In genomic region chr11:4018641-4019040, GRCh38 we compare ENCODE assay signal across 24 cellular contexts.
DNase-seq lines count a peak whose midpoint lies in the region; ATAC-seq and TF ChIP-seq lines count a peak whose summit lies in the region.
"Had no signal": no experiment of that assay in that cellular context is flagged by ENCODE, and none has a peak within 500 bp of the region (broad histone marks: within the 10 kb centered on the region; RNA-seq: fewer than 3 reads in every experiment).

No MANE protein-coding gene starts in this region.

- H3K9me3 ChIP-seq in upper lobe of right lung, result no peaks in the 10 kb centered on the region
- H3K9me3 ChIP-seq: BE2C, left ventricle myocardium inferior, tibial artery had no signal

- no peak overlapping the region for H3K27ac ChIP-seq in upper lobe of right lung
- H3K27ac ChIP-seq: left ventricle myocardium inferior, tibial artery had no signal

- peaks cover 84 to 86% of the 10 kb centered on the region in 2 donors for H3K4me1 Mint-ChIP-seq in natural killer cell
- H3K4me1 Mint-ChIP-seq in natural killer cell treated with Interleukin-12 subunit alpha and Interleukin-12 subunit beta and Interleukin-15 and Interleukin-18, amount 100 ng/mL, for 72 hours (ENCODE audit: low read depth in 2 of 2), result peaks cover 51 to 53% of the 10 kb centered on the region in 2 donors
- peaks cover 5% of the 10 kb centered on the region for H3K4me1 Mint-ChIP-seq in type B pancreatic cell (ENCODE audit: unreplicated experiment)
- H3K4me1 Mint-ChIP-seq: nephron had no signal

- DNase-seq in natural killer cell (no peak), RPMI7951 (ENCODE audit: low read depth) (peak; percentile 43), islet precursor cell (peak; percentile 79), type B pancreatic cell (ENCODE audit: extremely low spot score, unreplicated experiment) (no peak), DMS 273 (lab: John Stamatoyannopoulos, UW; ENCODE audit: unreplicated experiment) (no peak), amygdala (lab: John Stamatoyannopoulos, UW) (no peak), upper lobe of right lung (no peak)
- no peak for DNase-seq in natural killer cell treated with Interleukin-12 subunit alpha and Interleukin-12 subunit beta and Interleukin-15 and Interleukin-18, amount 100 ng/mL, for 72 hours (ENCODE audit: low spot score)
- DNase-seq: activated CD4-positive, alpha-beta T cell treated with anti-CD3 and anti-CD28 coated beads for 1 hour; activated CD8-positive, alpha-beta memory T cell treated with anti-CD3 and anti-CD28 coated beads for 24 hours; activated effector memory CD4-positive, alpha-beta T cell treated with anti-CD3 and anti-CD28 coated beads, Interleukin-2, amount 50 U/mL, for 16 hours; activated naive CD8-positive, alpha-beta T cell treated with anti-CD3 and anti-CD28 coated beads, Interleukin-2, amount 50 U/mL, for 24 hours; BE2C; central memory CD4-positive, alpha-beta T cell; effector memory CD8-positive, alpha-beta T cell; foreskin fibroblast; left ventricle myocardium inferior; NCI-H1048; NCI-H1694 treated with DMSO at 0.1 percent for 48 hours; stimulated activated CD4-positive, alpha-beta T cell treated with anti-CD3 and anti-CD28 coated beads, Interleukin-4, amount 100 ng/mL, for 1 hour; tibial artery had no signal

- no peaks in the 10 kb centered on the region for H3K36me3 ChIP-seq in upper lobe of right lung
- H3K36me3 ChIP-seq: BE2C, left ventricle myocardium inferior, tibial artery had no signal

- no peak overlapping the region for H3K4me3 ChIP-seq in upper lobe of right lung
- H3K4me3 ChIP-seq: left ventricle myocardium inferior, tibial artery had no signal

- H3K36me3 Mint-ChIP-seq in natural killer cell (no peaks in the 10 kb centered on the region), type B pancreatic cell (peaks cover 11% of the 10 kb centered on the region)
- H3K36me3 Mint-ChIP-seq in natural killer cell treated with Interleukin-12 subunit alpha and Interleukin-12 subunit beta and Interleukin-15 and Interleukin-18, amount 100 ng/mL, for 72 hours, result no peaks in the 10 kb centered on the region

- ATAC-seq in natural killer cell (no peak), upper lobe of right lung (no peak)
- no peak for ATAC-seq in natural killer cell treated with Interleukin-12 subunit alpha and Interleukin-12 subunit beta and Interleukin-15 and Interleukin-18, amount 100 ng/mL, for 72 hours
- ATAC-seq: activated naive CD8-positive, alpha-beta T cell treated with anti-CD3 and anti-CD28 coated beads, Interleukin-2, amount 50 U/mL, for 24 hours; effector memory CD8-positive, alpha-beta T cell had no signal

- H3K9me3 Mint-ChIP-seq in natural killer cell, result no peaks in the 10 kb centered on the region
- H3K9me3 Mint-ChIP-seq in natural killer cell treated with Interleukin-12 subunit alpha and Interleukin-12 subunit beta and Interleukin-15 and Interleukin-18, amount 100 ng/mL, for 72 hours, result peaks cover 2% of the 10 kb centered on the region
- H3K9me3 Mint-ChIP-seq in type B pancreatic cell, result peaks cover 15% of the 10 kb centered on the region
- H3K9me3 Mint-ChIP-seq: activated naive CD8-positive, alpha-beta T cell treated with anti-CD3 and anti-CD28 coated beads, Interleukin-2, amount 50 U/mL, for 24 hours; effector memory CD8-positive, alpha-beta T cell had no signal

- intact Hi-C loops in natural killer cell (cut with micrococcal nuclease) (no loop called here), upper lobe of right lung (cut with DNase I) (no loop called here)

- H3K27ac Mint-ChIP-seq in natural killer cell, result peak overlapping the region; percentile 37 to 73
- peak overlapping the region in 1 of 2 donors; percentile 15 for H3K27ac Mint-ChIP-seq in natural killer cell treated with Interleukin-12 subunit alpha and Interleukin-12 subunit beta and Interleukin-15 and Interleukin-18, amount 100 ng/mL, for 72 hours
- H3K27ac Mint-ChIP-seq in type B pancreatic cell, result peak overlapping the region; percentile 88
- H3K27ac Mint-ChIP-seq: activated naive CD8-positive, alpha-beta T cell treated with anti-CD3 and anti-CD28 coated beads, Interleukin-2, amount 50 U/mL, for 24 hours; IgD-negative memory B cell; nephron; T-helper 2 cell treated with Interferon-gamma antibody and Interleukin-4, amounts not matched to agents 5 μg/mL and 100 μg/mL, for 36 hours had no signal

- H3K27me3 Mint-ChIP-seq in natural killer cell (ENCODE audit: low read depth in 2 of 2) (no peaks in the 10 kb centered on the region), type B pancreatic cell (no peaks in the 10 kb centered on the region)
- no peaks in the 10 kb centered on the region for H3K27me3 Mint-ChIP-seq in natural killer cell treated with Interleukin-12 subunit alpha and Interleukin-12 subunit beta and Interleukin-15 and Interleukin-18, amount 100 ng/mL, for 72 hours
- H3K27me3 Mint-ChIP-seq: activated naive CD8-positive, alpha-beta T cell treated with anti-CD3 and anti-CD28 coated beads, Interleukin-2, amount 50 U/mL, for 24 hours; effector memory CD8-positive, alpha-beta T cell; IgD-negative memory B cell had no signal

- no peak overlapping the region for H3K4me3 Mint-ChIP-seq in natural killer cell
- H3K4me3 Mint-ChIP-seq in natural killer cell treated with Interleukin-12 subunit alpha and Interleukin-12 subunit beta and Interleukin-15 and Interleukin-18, amount 100 ng/mL, for 72 hours, result no peak overlapping the region
- peak overlapping the region; percentile 54 for H3K4me3 Mint-ChIP-seq in type B pancreatic cell
- H3K4me3 Mint-ChIP-seq: activated naive CD8-positive, alpha-beta T cell treated with anti-CD3 and anti-CD28 coated beads, Interleukin-2, amount 50 U/mL, for 24 hours; effector memory CD8-positive, alpha-beta T cell; IgD-negative memory B cell; nephron; T-helper 2 cell treated with Interferon-gamma antibody and Interleukin-4, amounts not matched to agents 5 μg/mL and 100 μg/mL, for 36 hours had no signal

- TF ChIP-seq CTCF in natural killer cell (IDR thresholded peaks at IDR 0.05), result no peak
- no peak for TF ChIP-seq CTCF in type B pancreatic cell (conservative IDR thresholded peaks at IDR 0.05)
- TF ChIP-seq CTCF in upper lobe of right lung (IDR thresholded peaks at IDR 0.05), result no peak

- no peaks in the 10 kb centered on the region for H3K4me1 ChIP-seq in upper lobe of right lung
- H3K4me1 ChIP-seq: BE2C, left ventricle myocardium inferior, tibial artery had no signal

- H3K27me3 ChIP-seq in upper lobe of right lung, result no peaks in the 10 kb centered on the region
- H3K27me3 ChIP-seq: BE2C, tibial artery had no signal

Comparison
In these comparisons a context has a peak if more than half of its experiments do, and no peak if none do; other contexts are left out.
1. DNase-seq: peak in RPMI7951 (single experiment) and islet precursor cell (single experiment); none in natural killer cell (single experiment), natural killer cell treated with Interleukin-12 subunit alpha and Interleukin-12 subunit beta and Interleukin-15 and Interleukin-18, amount 100 ng/mL, for 72 hours (single experiment), type B pancreatic cell (single experiment), DMS 273 (single experiment), amygdala (0 of 56) and upper lobe of right lung (single experiment).